In genomic region chr20:35617397-35618031, GRCh38 we compare ENCODE assay signal across 8 cellular contexts. TPM values are rescaled to one million over a fixed set of nuclear protein-coding genes. Genes with fewer than 3 reads are reported as not detected.
DNase-seq lines count a peak whose midpoint lies in the region; ATAC-seq and TF ChIP-seq lines count a peak whose summit lies in the region.

No MANE protein-coding gene starts in this region.

- H3K4me3 Mint-ChIP-seq in CD8-positive, alpha-beta memory T cell: peak overlapping the region; percentile 83 to 95 (median 92)
- peak overlapping the region; percentile 84 for H3K4me3 Mint-ChIP-seq in activated naive CD4-positive, alpha-beta T cell treated with anti-CD3 and anti-CD28 coated beads, Interleukin-2, amount 10 ng/mL, durations not matched to agents 7 days and 5 days

- peak overlapping the region; percentile 2 for H4K12ac ChIP-seq in trophoblast cell (ENCODE audit: low read depth, low read length)

- no peaks in the 10 kb centered on the region for H3K79me2 ChIP-seq in trophoblast cell (ENCODE audit: control insufficient read depth, insufficient read depth, low read length, poor library complexity)

- no peak overlapping the region for H2BK5ac ChIP-seq in trophoblast cell (ENCODE audit: low read depth, low read length, poor library complexity)

- no CpG with 5 or more reads among the region's 19 CpGs for WGBS in trophoblast cell (ENCODE audit: extremely low coverage, insufficient coverage, insufficient read length)

- no peak overlapping the region for H3K4ac ChIP-seq in trophoblast cell (ENCODE audit: low read depth, low read length)

- no peak overlapping the region for H2BK12ac ChIP-seq in trophoblast cell (ENCODE audit: low read length)

- H3K27ac ChIP-seq in CD8-positive, alpha-beta memory T cell (ENCODE audit: low read depth, low read length): peak overlapping the region; percentile 67
- H3K27ac ChIP-seq in HEK293 (ENCODE audit: extremely low read depth, low read depth, low read length): no peak overlapping the region
- H3K27ac ChIP-seq in trophoblast cell (ENCODE audit: low read depth, low read length): peak overlapping the region; percentile 16

- peaks cover 0 to 4% (median 2%) of the 10 kb centered on the region in 3 donors for H3K36me3 Mint-ChIP-seq in CD8-positive, alpha-beta memory T cell
- H3K36me3 Mint-ChIP-seq in activated naive CD4-positive, alpha-beta T cell treated with anti-CD3 and anti-CD28 coated beads, Interleukin-2, amount 10 ng/mL, durations not matched to agents 7 days and 5 days: peaks cover 8% of the 10 kb centered on the region

- DNase-seq in CD8-positive, alpha-beta memory T cell: peak in 4 of 5 donors; percentile 23 to 64 (median 30)
- peak; percentile 40 for DNase-seq in NT2/D1 (ENCODE audit: low read depth, low spot score)
- peak; percentile 65 for DNase-seq in activated naive CD4-positive, alpha-beta T cell treated with anti-CD3 and anti-CD28 coated beads, Interleukin-2, amount 10 ng/mL, durations not matched to agents 7 days and 5 days
- peak; percentile 80 for DNase-seq in Right ventricle myocardium inferior (ENCODE audit: missing footprints)
- DNase-seq in trophoblast cell: peak; percentile 58 to 64

- peak overlapping the region; percentile 59 for H3K4me3 ChIP-seq in CD8-positive, alpha-beta memory T cell (ENCODE audit: low read length)
- no peak overlapping the region for H3K4me3 ChIP-seq in HEK293 (ENCODE audit: low read depth, low read length)
- H3K4me3 ChIP-seq in NT2/D1 (ENCODE audit: insufficient read length, low read depth): peak overlapping the region; percentile 71
- peak overlapping the region; percentile 50 for H3K4me3 ChIP-seq in trophoblast cell (ENCODE audit: low read depth, low read length)

- CTCF ChIA-PET in CD8-positive, alpha-beta memory T cell (lab: Charles Lee): interaction anchor here (1.1 to 6.5 kb wide), 5 partner anchors 10 to 337 kb away, joined by 3 to 55 read pairs (median 7); partner anchors contain the start of genes RBM39 and SCAND1
- CTCF ChIA-PET in HEK293 (lab: Yijun Ruan, JAX): interaction anchor here (1.5 to 1.6 kb wide), 2 partner anchors 71 to 335 kb away, joined by 3 read pairs; no protein-coding TSS in a partner anchor
- CTCF ChIA-PET in activated naive CD4-positive, alpha-beta T cell treated with anti-CD3 and anti-CD28 coated beads, Interleukin-2, amount 10 ng/mL, durations not matched to agents 7 days and 5 days (lab: Charles Lee): interaction anchor here (0.9 to 2.1 kb wide), 4 partner anchors 13 to 105 kb away, joined by 3 to 6 read pairs (median 4); no protein-coding TSS in a partner anchor

- no peak overlapping the region for H2BK120ac ChIP-seq in trophoblast cell (ENCODE audit: insufficient read depth, low read length, poor library complexity)

- no peaks in the 10 kb centered on the region for H3K27me3 ChIP-seq in CD8-positive, alpha-beta memory T cell (ENCODE audit: insufficient read depth, low read length, poor library complexity, severe bottlenecking)
- H3K27me3 ChIP-seq in NT2/D1 (ENCODE audit: insufficient read depth, insufficient read length) (peaks cover 9% of the 10 kb centered on the region), trophoblast cell (ENCODE audit: insufficient read depth, low read length) (no peaks in the 10 kb centered on the region)

- peaks cover 0 to 8% of the 10 kb centered on the region in 2 donors for H3K27me3 Mint-ChIP-seq in CD8-positive, alpha-beta memory T cell
- H3K27me3 Mint-ChIP-seq in activated naive CD4-positive, alpha-beta T cell treated with anti-CD3 and anti-CD28 coated beads, Interleukin-2, amount 10 ng/mL, durations not matched to agents 7 days and 5 days: peaks cover 30% of the 10 kb centered on the region

- no peaks in the 10 kb centered on the region for H3K9me3 Mint-ChIP-seq in CD8-positive, alpha-beta memory T cell
- no peaks in the 10 kb centered on the region for H3K9me3 Mint-ChIP-seq in activated naive CD4-positive, alpha-beta T cell treated with anti-CD3 and anti-CD28 coated beads, Interleukin-2, amount 10 ng/mL, durations not matched to agents 7 days and 5 days

- H2AK5ac ChIP-seq in trophoblast cell (ENCODE audit: low read length): no peak overlapping the region

- H3K9ac ChIP-seq in NT2/D1 (ENCODE audit: insufficient read length, low read depth): peak overlapping the region; percentile 79
- H3K9ac ChIP-seq in trophoblast cell (ENCODE audit: low read length): no peak overlapping the region

- peak overlapping the region; percentile 34 to 100 (median 76) for H3K27ac Mint-ChIP-seq in CD8-positive, alpha-beta memory T cell
- H3K27ac Mint-ChIP-seq in activated naive CD4-positive, alpha-beta T cell treated with anti-CD3 and anti-CD28 coated beads, Interleukin-2, amount 10 ng/mL, durations not matched to agents 7 days and 5 days: peak overlapping the region; percentile 82

- H2AFZ ChIP-seq in trophoblast cell (ENCODE audit: insufficient read depth, low read length, poor library complexity): no peak overlapping the region

- peaks cover 26% of the 10 kb centered on the region for H3K4me1 ChIP-seq in CD8-positive, alpha-beta memory T cell (ENCODE audit: insufficient read depth, low read length)
- H3K4me1 ChIP-seq in HEK293 (ENCODE audit: control insufficient read depth, insufficient read depth, low read length): no peaks in the 10 kb centered on the region
- H3K4me1 ChIP-seq in NT2/D1 (ENCODE audit: insufficient read depth, insufficient read length): peaks cover 5% of the 10 kb centered on the region
- peaks cover 11 to 20% of the 10 kb centered on the region in 2 experiments for H3K4me1 ChIP-seq in trophoblast cell (ENCODE audit: control insufficient read depth in 1 of 2, insufficient read depth in 2 of 2, low read length in 2 of 2)

- TF ChIP-seq CTCF in HEK293 (tag by site-specific recombination; IDR thresholded peaks at IDR 0.05): 0 out of 2 replicates have a peak, but pooled peaks have one; percentile 12

- peaks cover 25 to 49% (median 32%) of the 10 kb centered on the region in 3 donors for H3K4me1 Mint-ChIP-seq in CD8-positive, alpha-beta memory T cell
- H3K4me1 Mint-ChIP-seq in activated naive CD4-positive, alpha-beta T cell treated with anti-CD3 and anti-CD28 coated beads, Interleukin-2, amount 10 ng/mL, durations not matched to agents 7 days and 5 days: peaks cover 42% of the 10 kb centered on the region

- POLR2A ChIA-PET in CD8-positive, alpha-beta memory T cell (lab: Charles Lee): interaction anchor here (0.7 to 4.9 kb wide), 6 partner anchors 14 to 336 kb away, joined by 3 to 57 read pairs (median 5); partner anchors contain the start of genes CPNE1, RBM12, RBM39 and SCAND1
- POLR2A ChIA-PET in HEK293 (lab: Yijun Ruan, JAX): no interaction called here

- peak overlapping the region; percentile 18 for H4K8ac ChIP-seq in trophoblast cell (ENCODE audit: low read depth, low read length)

- H3K4me2 ChIP-seq in trophoblast cell (ENCODE audit: low read length): peak overlapping the region; percentile 99

- ATAC-seq in Right ventricle myocardium inferior (peak; percentile 5), GM21367 (IDR thresholded peaks at IDR 0.05; ENCODE audit: unreplicated experiment) (no peak), GM19452 (IDR thresholded peaks at IDR 0.05; ENCODE audit: unreplicated experiment) (no peak)

- H3K23ac ChIP-seq in trophoblast cell (ENCODE audit: low read length): no peak overlapping the region

- peaks cover 3% of the 10 kb centered on the region for H3K79me1 ChIP-seq in trophoblast cell (ENCODE audit: low read length)

- H3K9me3 ChIP-seq in CD8-positive, alpha-beta memory T cell (ENCODE audit: low read length): no peaks in the 10 kb centered on the region
- H3K9me3 ChIP-seq in HEK293 (ENCODE audit: control insufficient read depth, insufficient read depth, low read depth, low read length) (no peaks in the 10 kb centered on the region), NT2/D1 (ENCODE audit: insufficient read depth, low read length) (no peaks in the 10 kb centered on the region), trophoblast cell (ENCODE audit: insufficient read depth, low read depth, low read length) (no peaks in the 10 kb centered on the region)

- no peak overlapping the region for H3K14ac ChIP-seq in trophoblast cell (ENCODE audit: low read length)

- peak overlapping the region; percentile 48 for H4K91ac ChIP-seq in trophoblast cell (ENCODE audit: low read depth, low read length)

- intact Hi-C loops in Right ventricle myocardium inferior (cut with DNase I): loop anchor here (2.0 to 10.0 kb wide), 2 partner anchors 45 to 267 kb away; no protein-coding TSS in a partner anchor

- no peak overlapping the region for H3K18ac ChIP-seq in trophoblast cell (ENCODE audit: low read length)

- no peaks in the 10 kb centered on the region for H3K36me3 ChIP-seq in CD8-positive, alpha-beta memory T cell (ENCODE audit: insufficient read depth, low read length)
- H3K36me3 ChIP-seq in HEK293 (ENCODE audit: control insufficient read depth in 2 of 2, insufficient read depth in 1 of 2, low read length in 2 of 2) (peaks cover 0 to 12% of the 10 kb centered on the region in 2 experiments; a peak in 1 of 3 replicates), NT2/D1 (ENCODE audit: insufficient read depth, insufficient read length, low read length) (peaks cover 15% of the 10 kb centered on the region), trophoblast cell (ENCODE audit: control insufficient read depth in 1 of 2, insufficient read depth in 2 of 2, low read length in 2 of 2) (peaks cover 0 to 3% of the 10 kb centered on the region in 2 experiments)

TF ChIP-seq in HEK293, 187 proteins besides CTCF, POLR2A, EP300 and RAD21 (continues in another document):
- no peak for TF ChIP-seq ZNF26 (tag by site-specific recombination; IDR thresholded peaks at IDR 0.05)
- no peak for TF ChIP-seq OSR2 (tag by site-specific recombination; IDR thresholded peaks at IDR 0.05)
- TF ChIP-seq ZEB2 (tag by site-specific recombination; IDR thresholded peaks at IDR 0.05): peak; percentile 25; the same call in 1 of the 2 replicates

RNA-seq across cellular contexts. Expression of gene SPAG4, which starts 1.9 kb away (rescaled TPM):
- 1 to 10 TPM; 2.1 TPM for total RNA-seq in CD8-positive, alpha-beta memory T cell
- 1.1 TPM for polyA plus RNA-seq in CD8-positive, alpha-beta memory T cell
- 1.6 TPM for total RNA-seq in Right ventricle myocardium inferior
- 2.7 and 3.1 TPM in 2 replicates for polyA plus RNA-seq in trophoblast cell (2013)

RNA-seq across cellular contexts. Expression of gene CPNE1, which starts 47.2 kb away (rescaled TPM):
- total RNA-seq in CD8-positive, alpha-beta memory T cell: 100 to 1,000 TPM; 295 to 305 TPM
- polyA plus RNA-seq in CD8-positive, alpha-beta memory T cell: 378 TPM
- total RNA-seq in Right ventricle myocardium inferior: 49.6 TPM
- polyA plus RNA-seq in trophoblast cell (2013): 121 and 122 TPM in 2 replicates

RNA-seq across cellular contexts. Expression of gene RBM12, which starts 47.2 kb away (rescaled TPM):
- total RNA-seq in CD8-positive, alpha-beta memory T cell: 100 to 1,000 TPM; 103 to 110 TPM
- polyA plus RNA-seq in CD8-positive, alpha-beta memory T cell: 46.1 TPM
- 41.4 TPM for total RNA-seq in Right ventricle myocardium inferior
- 99.5 and 101 TPM in 2 replicates for polyA plus RNA-seq in trophoblast cell (2013)
